In genomic region chr16:85027349-85027967, GRCh38 we compare ENCODE assay signal across 8 cellular contexts. TPM values are rescaled to one million over a fixed set of nuclear protein-coding genes. Genes with fewer than 3 reads are reported as not detected.
DNase-seq lines count a peak whose midpoint lies in the region; ATAC-seq and TF ChIP-seq lines count a peak whose summit lies in the region.

A gene with protein sequence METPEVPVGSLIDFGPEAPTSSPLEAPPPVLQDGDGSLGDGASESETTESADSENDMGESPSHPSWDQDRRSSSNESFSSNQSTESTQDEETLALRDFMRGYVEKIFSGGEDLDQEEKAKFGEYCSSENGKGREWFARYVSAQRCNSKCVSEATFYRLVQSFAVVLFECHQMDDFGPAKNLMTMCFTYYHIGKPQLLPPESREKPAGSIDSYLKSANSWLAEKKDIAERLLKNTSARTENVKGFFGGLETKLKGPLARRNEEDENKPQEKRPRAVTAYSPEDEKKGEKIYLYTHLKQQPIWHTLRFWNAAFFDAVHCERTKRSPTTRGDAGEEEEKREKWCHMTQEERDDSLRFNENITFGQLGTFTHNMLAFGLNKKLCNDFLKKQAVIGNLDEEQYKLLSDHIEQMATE (plus strand): TSS chr16:85027795. CDS start chr16:85067072, 39,277 bp downstream.

- peak within 1 kb of the TSS; percentile 86 for H2AFZ ChIP-seq in IMR-90 (replicated peaks; ENCODE audit: low read length, poor library complexity)

- no peak; the same call in 1 of the 2 replicates for TF ChIP-seq RAD21 in IMR-90 (IDR thresholded peaks at IDR 0.05; ENCODE audit: low read length)

- peak within 1 kb of the TSS; percentile 68 for H2BK5ac ChIP-seq in IMR-90 (ENCODE audit: low read depth, low read length, poor library complexity, severe bottlenecking)

- H3K9me3 Mint-ChIP-seq in activated T-cell treated with anti-CD3 and anti-CD28 coated beads, Interleukin-2, amount 50 U/mL, for 24 hours, result no peaks in the 10 kb centered on the region

- DNase-seq in DMS153 (lab: John Stamatoyannopoulos, UW) (peak; percentile 77), IMR-90 (peak; percentile 90), OCI-M1 (lab: John Stamatoyannopoulos, UW) (peak; percentile 96)
- DNase-seq in activated T-cell treated with anti-CD3 and anti-CD28 coated beads, Interleukin-2, amount 50 U/mL, for 24 hours, result peak; percentile 98
- peak; percentile 91 for DNase-seq in stimulated activated CD8-positive, alpha-beta memory T cell treated with anti-CD3 and anti-CD28 coated beads, Interleukin-7, amount 100 ng/mL, for 24 hours (ENCODE audit: low read depth)

- H3K56ac ChIP-seq in IMR-90 (ENCODE audit: extremely low read depth, insufficient read depth, low read length), result 0 out of 2 replicates have a peak within 1 kb of the TSS, but pooled peaks have one; percentile 20

- H2BK120ac ChIP-seq in IMR-90 (ENCODE audit: low read depth, low read length), result peak within 1 kb of the TSS; percentile 66; the same call in 1 of the 2 replicates

- peaks cover 20% of the 10 kb centered on the region for H3K4me1 ChIP-seq in IMR-90 (ENCODE audit: control insufficient read depth, insufficient read depth, low read length)
- H3K4me1 ChIP-seq in esophagus (ENCODE audit: control insufficient read depth in 2 of 2, insufficient read depth in 2 of 2, low read length in 1 of 2), result peaks cover 6 to 16% of the 10 kb centered on the region in 2 donors
- H3K4me1 ChIP-seq in muscle layer of duodenum (ENCODE audit: control insufficient read depth in 1 of 2, insufficient read depth in 2 of 2, low read length in 2 of 2), result peaks cover 19 to 22% of the 10 kb centered on the region in 2 donors

- 1% methylated on average over 38 of the region's 59 CpGs; no CpG with 5 or more reads in 1 of the 2 experiments for WGBS in IMR-90 (ENCODE audit: extremely low coverage in 2 of 2, insufficient read length in 1 of 2), 2 experiments
- 0% methylated on average over 54 to 59 of the region's 59 CpGs for WGBS in esophagus, 2 donors

- peak within 1 kb of the TSS; percentile 79 for H3K4me3 ChIP-seq in IMR-90 (ENCODE audit: insufficient read depth, low read depth, low read length)
- H3K4me3 ChIP-seq in esophagus (ENCODE audit: low read depth in 1 of 2, low read length in 2 of 2), result peak within 1 kb of the TSS; percentile 60 to 79
- H3K4me3 ChIP-seq in muscle layer of duodenum (ENCODE audit: low read depth in 1 of 2, low read length in 2 of 2), result peak within 1 kb of the TSS; percentile 77 to 83

- intact Hi-C loops in IMR-90 (cut with micrococcal nuclease), result no loop called here

- peaks cover 46% of the 10 kb centered on the region for H3K4me1 Mint-ChIP-seq in activated T-cell treated with anti-CD3 and anti-CD28 coated beads, Interleukin-2, amount 50 U/mL, for 24 hours (ENCODE audit: low read depth)

- peak within 1 kb of the TSS; percentile 85 for H4K5ac ChIP-seq in IMR-90 (ENCODE audit: low read depth, low read length)

- peak within 1 kb of the TSS; percentile 90 for H3K9ac ChIP-seq in IMR-90 (ENCODE audit: low read depth, low read length)

- POLR2A ChIA-PET in IMR-90 (lab: Charles Lee; ENCODE audit: unreplicated experiment), result interaction anchor here (0.6 to 0.9 kb wide), 5 partner anchors 8 to 454 kb away, joined by 3 to 6 read pairs (median 3); no protein-coding TSS in a partner anchor

- dilution Hi-C loops in IMR-90 (cut with HindIII; ENCODE audit: low sequenced_read_pairs, unreplicated experiment), result no loop called here

- H3K18ac ChIP-seq in IMR-90 (ENCODE audit: low read depth, low read length), result peak within 1 kb of the TSS; percentile 80

- H3K9me1 ChIP-seq in IMR-90 (ENCODE audit: insufficient read depth, low read length), result peaks cover 5% of the 10 kb centered on the region; the same call in 1 of the 2 replicates

- H4K20me1 ChIP-seq in IMR-90 (ENCODE audit: insufficient read depth, low read length), result peaks cover 15% of the 10 kb centered on the region; the same call in 1 of the 2 replicates

- H3K27me3 ChIP-seq in IMR-90 (ENCODE audit: control insufficient read depth, insufficient read depth, low read length) (no peaks in the 10 kb centered on the region), esophagus (ENCODE audit: control insufficient read depth in 1 of 2, insufficient read depth in 2 of 2, low read length in 2 of 2) (no peaks in the 10 kb centered on the region), muscle layer of duodenum (ENCODE audit: low read depth, low read length) (no peaks in the 10 kb centered on the region)

- peak within 1 kb of the TSS; percentile 78 for H4K91ac ChIP-seq in IMR-90 (ENCODE audit: insufficient read depth, low read depth, low read length)

- H3K36me3 Mint-ChIP-seq in activated T-cell treated with anti-CD3 and anti-CD28 coated beads, Interleukin-2, amount 50 U/mL, for 24 hours (ENCODE audit: low read depth), result peaks cover 9% of the 10 kb centered on the region

- peaks cover 12 to 51% of the 10 kb centered on the region in 2 experiments for H3K79me1 ChIP-seq in IMR-90 (ENCODE audit: low read depth in 1 of 2, low read length in 2 of 2)

- peak within 1 kb of the TSS; percentile 96 for H3K4me2 ChIP-seq in IMR-90 (ENCODE audit: low read depth, low read length)

- H2BK20ac ChIP-seq in IMR-90 (ENCODE audit: low read depth, low read length), result no peak within 1 kb of the TSS

- peak; percentile 39 for TF ChIP-seq CTCF in IMR-90 (conservative IDR thresholded peaks at IDR 0.05; ENCODE audit: low read depth, low read length)

- H3K27me3 Mint-ChIP-seq in activated T-cell treated with anti-CD3 and anti-CD28 coated beads, Interleukin-2, amount 50 U/mL, for 24 hours, result no peaks in the 10 kb centered on the region

- peak within 1 kb of the TSS; percentile 37; the same call in 1 of the 2 replicates for H2AK5ac ChIP-seq in IMR-90 (ENCODE audit: low read depth, low read length)

- H2BK15ac ChIP-seq in IMR-90 (ENCODE audit: low read depth, low read length), result peak within 1 kb of the TSS; percentile 10; the same call in 1 of the 3 replicates

- ATAC-seq in GM21526 (IDR thresholded peaks at IDR 0.05; ENCODE audit: low FRiP score, unreplicated experiment) (peak; percentile 72), IMR-90 (ENCODE audit: low read depth) (peak; percentile 94)

- H3K36me3 ChIP-seq in IMR-90 (ENCODE audit: control insufficient read depth, insufficient read depth, low read length) (peaks cover 6% of the 10 kb centered on the region; the same call in 1 of the 2 replicates), esophagus (ENCODE audit: control insufficient read depth in 2 of 2, insufficient read depth in 2 of 2, low read length in 1 of 2) (no peaks in the 10 kb centered on the region), muscle layer of duodenum (ENCODE audit: control insufficient read depth in 1 of 2, insufficient read depth in 2 of 2, low read length in 2 of 2) (peaks cover 0 to 7% of the 10 kb centered on the region in 2 donors)

- peak within 1 kb of the TSS; percentile 88 to 94 for H4K8ac ChIP-seq in IMR-90 (ENCODE audit: low read depth in 2 of 2, low read length in 2 of 2)

- H2AK9ac ChIP-seq in IMR-90 (replicated peaks; ENCODE audit: low read depth, low read length, poor library complexity), result peak within 1 kb of the TSS; percentile 58

- peak; percentile 64 for TF ChIP-seq POLR2A in IMR-90 (IDR thresholded peaks at IDR 0.05; ENCODE audit: low read depth, low read length)

- no peaks in the 10 kb centered on the region for H3K9me3 ChIP-seq in IMR-90 (ENCODE audit: control insufficient read depth, insufficient read depth, low read length)
- H3K9me3 ChIP-seq in esophagus (ENCODE audit: control insufficient read depth in 2 of 2, insufficient read depth in 1 of 2, low read depth in 1 of 2, low read length in 1 of 2), result no peaks in the 10 kb centered on the region
- H3K9me3 ChIP-seq in muscle layer of duodenum (ENCODE audit: control insufficient read depth in 1 of 2, low read length in 2 of 2), result no peaks in the 10 kb centered on the region

- H3K27ac ChIP-seq in IMR-90 (ENCODE audit: insufficient read depth, low read length), result peak within 1 kb of the TSS; percentile 91
- peak within 1 kb of the TSS; percentile 78 to 92 for H3K27ac ChIP-seq in esophagus (ENCODE audit: low read depth in 2 of 2, low read length in 1 of 2)
- H3K27ac ChIP-seq in muscle layer of duodenum (ENCODE audit: low read length), result peak within 1 kb of the TSS; percentile 87

- CTCF ChIA-PET in IMR-90 (lab: Yijun Ruan, JAX), result interaction anchor here (1.0 kb wide), 1 partner anchor 25 kb away, joined by 3 read pairs; no protein-coding TSS in a partner anchor

- in situ Hi-C loops in IMR-90 (cut with MboI; ENCODE audit: low sequenced_read_pairs), result no loop called here

- peak within 1 kb of the TSS; percentile 75 for H3K4ac ChIP-seq in IMR-90 (ENCODE audit: low read depth, low read length)

- no TSS peak for BruUV-seq in IMR-90 (replicated peaks; lab: Mats Ljungman, UMichigan)

- peak within 1 kb of the TSS; percentile 85 for H3K4me3 Mint-ChIP-seq in activated T-cell treated with anti-CD3 and anti-CD28 coated beads, Interleukin-2, amount 50 U/mL, for 24 hours

- peak within 1 kb of the TSS; percentile 82; the same call in 1 of the 2 replicates for H3K23ac ChIP-seq in IMR-90 (ENCODE audit: low read depth, low read length)

- peak within 1 kb of the TSS; percentile 98 for H3K27ac Mint-ChIP-seq in activated T-cell treated with anti-CD3 and anti-CD28 coated beads, Interleukin-2, amount 50 U/mL, for 24 hours

- H3K14ac ChIP-seq in IMR-90 (replicated peaks; ENCODE audit: low read depth, low read length), result peak within 1 kb of the TSS; percentile 73

TF ChIP-seq in IMR-90, 13 proteins besides CTCF, POLR2A, EP300 and RAD21 (continues in another document):
- TF ChIP-seq CHD1 (IDR thresholded peaks at IDR 0.05; ENCODE audit: low read depth, low read length) (no peak), BHLHE40 (IDR thresholded peaks at IDR 0.05; ENCODE audit: low read depth, low read length) (peak; percentile 73), SMC3 (IDR thresholded peaks at IDR 0.05; ENCODE audit: low read depth, low read length) (peak; percentile 17; the same call in 1 of the 2 replicates), MAZ (IDR thresholded peaks at IDR 0.05; ENCODE audit: borderline replicate concordance, low read depth, low read length) (peak; percentile 99), MXI1 (IDR thresholded peaks at IDR 0.05; ENCODE audit: borderline replicate concordance, low read depth, low read length) (no peak), RFX5 (IDR thresholded peaks at IDR 0.05; ENCODE audit: low read depth, low read length) (no peak), NFE2L2 (IDR thresholded peaks at IDR 0.05; ENCODE audit: low read depth, low read length) (no peak)
- TF ChIP-seq, protein P1, sequence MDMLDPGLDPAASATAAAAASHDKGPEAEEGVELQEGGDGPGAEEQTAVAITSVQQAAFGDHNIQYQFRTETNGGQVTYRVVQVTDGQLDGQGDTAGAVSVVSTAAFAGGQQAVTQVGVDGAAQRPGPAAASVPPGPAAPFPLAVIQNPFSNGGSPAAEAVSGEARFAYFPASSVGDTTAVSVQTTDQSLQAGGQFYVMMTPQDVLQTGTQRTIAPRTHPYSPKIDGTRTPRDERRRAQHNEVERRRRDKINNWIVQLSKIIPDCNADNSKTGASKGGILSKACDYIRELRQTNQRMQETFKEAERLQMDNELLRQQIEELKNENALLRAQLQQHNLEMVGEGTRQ (IDR thresholded peaks at IDR 0.05; ENCODE audit: low read depth, low read length), result peak; percentile 97

RNA-seq across cellular contexts. Expression of the gene that starts here (rescaled TPM):
- total RNA-seq in IMR-90 (2012; rRNA removed), result 9.5 and 10.3 TPM in 2 replicates
- polyA plus RNA-seq in IMR-90 (2012; rRNA removed), result 9.5 and 11.4 TPM in 2 replicates
- polyA plus RNA-seq in IMR-90 (2012; cell fraction: cytosol; rRNA removed), result 5.7 and 7.2 TPM in 2 replicates
- polyA plus RNA-seq in IMR-90 (2012; cell fraction: nucleus; rRNA removed; ENCODE audit: low replicate concordance), result 10.8 and 15.5 TPM in 2 replicates
- 1 to 10 TPM; 3.0 to 3.7 TPM for polyA plus RNA-seq in esophagus

Comparison
In these comparisons a context has a peak if more than half of its experiments do, and no peak if none do; other contexts are left out.
1. Peak in every context shown above with its lines: DNase-seq, ATAC-seq, H3K4me3 ChIP-seq and H3K27ac ChIP-seq.